9 cellular contexts compared by ENCODE assay signal in genomic region chr5:125408582-125409069, GRCh38.
DNase-seq lines count a peak whose midpoint lies in the region; ATAC-seq and TF ChIP-seq lines count a peak whose summit lies in the region.
"Had no signal": no experiment of that assay in that cellular context is flagged by ENCODE, and none has a peak within 500 bp of the region (broad histone marks: within the 10 kb centered on the region; RNA-seq: fewer than 3 reads in every experiment).

No MANE protein-coding gene starts in this region.

- no peaks in the 10 kb centered on the region for H3K27me3 ChIP-seq in esophagus (ENCODE audit: control insufficient read depth in 1 of 2, insufficient read depth in 2 of 2, low read length in 2 of 2)

- CTCF ChIA-PET in HEK293 (lab: Yijun Ruan, JAX), result interaction anchor here (0.6 to 1.6 kb wide), 2 partner anchors 133 to 151 kb away, joined by 4 to 6 read pairs; no protein-coding TSS in a partner anchor

- 28 to 48% methylated on average over 1 of the region's 1 CpG for WGBS in esophagus, 2 donors

- POLR2A ChIA-PET in HEK293 (lab: Yijun Ruan, JAX), result interaction anchor here (2.4 to 3.6 kb wide), 2 partner anchors 76 to 661 kb away, joined by 9 to 19 read pairs; partner anchors contain the start of gene ZNF608

- H3K36me3 ChIP-seq in HEK293 (ENCODE audit: control insufficient read depth in 2 of 2, insufficient read depth in 1 of 2, low read length in 2 of 2), result no peaks in the 10 kb centered on the region
- H3K36me3 ChIP-seq in esophagus (ENCODE audit: control insufficient read depth in 2 of 2, insufficient read depth in 2 of 2, low read length in 1 of 2), result no peaks in the 10 kb centered on the region

- H3K4me3 ChIP-seq in HEK293 (ENCODE audit: low read depth, low read length) (no peak overlapping the region), esophagus (ENCODE audit: low read depth in 1 of 2, low read length in 2 of 2) (no peak overlapping the region), skeletal muscle cell (ENCODE audit: low read depth, low read length) (no peak overlapping the region)

- no peak for ATAC-seq in GM19455 (IDR thresholded peaks at IDR 0.05; ENCODE audit: unreplicated experiment)

- DNase-seq in NCI-H1105 treated with DMSO at 0.1 percent for 48 hours (lab: John Stamatoyannopoulos, UW) (peak; percentile 29), NCI-H1105 (lab: John Stamatoyannopoulos, UW) (no peak), NCI-H226 (peak; percentile 79), skeletal muscle cell (ENCODE audit: low read depth) (peak; percentile 88), Ammon's horn (ENCODE audit: low spot score) (no peak)
- DNase-seq: CD4-positive, CD25-positive, alpha-beta regulatory T cell had no signal

- H3K27ac ChIP-seq in HEK293 (ENCODE audit: extremely low read depth, low read depth, low read length) (peak overlapping the region; percentile 89), esophagus (ENCODE audit: low read depth in 2 of 2, low read length in 1 of 2) (peak overlapping the region; percentile 71 to 73)

- H3K4me1 ChIP-seq in HEK293 (ENCODE audit: control insufficient read depth, insufficient read depth, low read length) (peaks cover 35% of the 10 kb centered on the region), esophagus (ENCODE audit: control insufficient read depth in 2 of 2, insufficient read depth in 2 of 2, low read length in 1 of 2) (peaks cover 0 to 2% of the 10 kb centered on the region in 2 donors)

- no peak for TF ChIP-seq CTCF in HEK293 (tag by site-specific recombination; IDR thresholded peaks at IDR 0.05)

- H3K9me3 ChIP-seq in HEK293 (ENCODE audit: control insufficient read depth, insufficient read depth, low read depth, low read length), result no peaks in the 10 kb centered on the region
- H3K9me3 ChIP-seq in esophagus (ENCODE audit: control insufficient read depth in 2 of 2, insufficient read depth in 1 of 2, low read depth in 1 of 2, low read length in 1 of 2), result no peaks in the 10 kb centered on the region

TF ChIP-seq in HEK293, 187 proteins besides CTCF, POLR2A, EP300 and RAD21 (continues in another document):
- TF ChIP-seq ZNF488 (tag by site-specific recombination; IDR thresholded peaks at IDR 0.05) (peak; percentile 79; the same call in 1 of the 2 replicates), ZNF394 (tag by site-specific recombination; IDR thresholded peaks at IDR 0.05; ENCODE audit: borderline replicate concordance) (peak; percentile 38; the same call in 1 of the 2 replicates), ZFP37 (tag by site-specific recombination; IDR thresholded peaks at IDR 0.05) (no peak), ZNF830 (tag by site-specific recombination; IDR thresholded peaks at IDR 0.05; ENCODE audit: low read depth) (no peak), ZNF302 (tag by site-specific recombination; IDR thresholded peaks at IDR 0.05; ENCODE audit: low read depth) (no peak), ZNF692 (tag by site-specific recombination; IDR thresholded peaks at IDR 0.05) (peak; percentile 79), ZNF580 (tag by site-specific recombination; IDR thresholded peaks at IDR 0.05) (peak; percentile 69; the same call in 1 of the 2 replicates), PRDM2 (tag by site-specific recombination; IDR thresholded peaks at IDR 0.05; ENCODE audit: borderline replicate concordance) (no peak), ZNF2 (tag by site-specific recombination; IDR thresholded peaks at IDR 0.05) (no peak; the same call in none of the 2 replicates), IKZF3 (tag by site-specific recombination; IDR thresholded peaks at IDR 0.05) (peak; percentile 91), HOXD13 (CRISPR knock-in tag; IDR thresholded peaks at IDR 0.05; ENCODE audit: borderline replicate concordance) (peak; percentile 12; the same call in 1 of the 2 replicates), MZF1 (tag by site-specific recombination; IDR thresholded peaks at IDR 0.05; ENCODE audit: borderline replicate concordance) (0 out of 2 replicates have a peak, but pooled peaks have one; percentile 30), SCRT2 (tag by site-specific recombination; IDR thresholded peaks at IDR 0.05) (peak; percentile 87), MEIS1 (CRISPR knock-in tag; IDR thresholded peaks at IDR 0.05; ENCODE audit: borderline replicate concordance) (no peak), ZNF280D (tag by site-specific recombination; IDR thresholded peaks at IDR 0.05) (no peak)

Comparison
In these comparisons a context has a peak if more than half of its experiments do, and no peak if none do; other contexts are left out.
1. DNase-seq: peak in NCI-H1105 treated with DMSO at 0.1 percent for 48 hours (single experiment), NCI-H226 (single experiment) and skeletal muscle cell (single experiment); none in NCI-H1105 (single experiment) and Ammon's horn (single experiment).